ENCODE assay signal across 1 cellular context in the genomic region with DNA sequence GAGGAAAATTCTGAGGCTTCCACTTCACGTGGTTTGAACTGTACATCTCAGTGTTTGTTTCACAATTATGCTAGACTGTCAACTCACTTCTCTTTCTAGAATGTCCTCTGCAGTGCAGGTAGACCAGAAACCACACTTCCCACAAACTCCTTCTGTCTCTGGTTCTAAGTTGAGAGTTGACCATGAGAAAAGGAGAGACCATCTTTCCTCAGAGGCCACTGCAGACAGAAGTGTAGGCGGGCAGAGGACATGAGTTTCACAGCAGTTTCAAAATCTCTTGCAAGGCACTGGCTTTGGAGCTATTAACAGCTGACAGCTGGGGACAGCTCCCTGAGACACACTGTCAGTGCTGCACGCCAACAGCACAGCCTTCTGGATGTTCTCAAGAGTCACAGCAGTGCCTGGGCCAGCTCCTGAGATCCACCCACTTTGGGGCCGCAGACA.
TF ChIP-seq lines count a peak whose summit lies in the region.

No MANE protein-coding gene starts in this region.

TF ChIP-seq in K562, 482 proteins besides CTCF, POLR2A, EP300 and RAD21:
- TF ChIP-seq BRF1 (IDR thresholded peaks at IDR 0.05; ENCODE audit: borderline replicate concordance, extremely low read depth, insufficient read length): no peak
- no peak for TF ChIP-seq HMBOX1 (IDR thresholded peaks at IDR 0.05)
- TF ChIP-seq ZNF436 (CRISPR knock-in tag; IDR thresholded peaks at IDR 0.05): no peak
- TF ChIP-seq, protein P1, sequence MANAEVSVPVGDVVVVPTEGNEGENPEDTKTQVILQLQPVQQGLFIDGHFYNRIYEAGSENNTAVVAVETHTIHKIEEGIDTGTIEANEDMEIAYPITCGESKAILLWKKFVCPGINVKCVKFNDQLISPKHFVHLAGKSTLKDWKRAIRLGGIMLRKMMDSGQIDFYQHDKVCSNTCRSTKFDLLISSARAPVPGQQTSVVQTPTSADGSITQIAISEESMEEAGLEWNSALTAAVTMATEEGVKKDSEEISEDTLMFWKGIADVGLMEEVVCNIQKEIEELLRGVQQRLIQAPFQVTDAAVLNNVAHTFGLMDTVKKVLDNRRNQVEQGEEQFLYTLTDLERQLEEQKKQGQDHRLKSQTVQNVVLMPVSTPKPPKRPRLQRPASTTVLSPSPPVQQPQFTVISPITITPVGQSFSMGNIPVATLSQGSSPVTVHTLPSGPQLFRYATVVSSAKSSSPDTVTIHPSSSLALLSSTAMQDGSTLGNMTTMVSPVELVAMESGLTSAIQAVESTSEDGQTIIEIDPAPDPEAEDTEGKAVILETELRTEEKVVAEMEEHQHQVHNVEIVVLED (CRISPR knock-in tag; IDR thresholded peaks at IDR 0.05): no peak
